ENCODE assay signal across 1 cellular context in genomic region chr10:74748632-74749031, GRCh38.
TF ChIP-seq lines count a peak whose summit lies in the region.

No MANE protein-coding gene starts in this region.

TF ChIP-seq in HepG2, 621 proteins besides CTCF, POLR2A, EP300 and RAD21:
- no peak for TF ChIP-seq ZNF646 (CRISPR knock-in tag; IDR thresholded peaks at IDR 0.05)
- TF ChIP-seq TBX2 (CRISPR knock-in tag; IDR thresholded peaks at IDR 0.05; ENCODE audit: borderline replicate concordance) = 0 out of 2 replicates have a peak, but pooled peaks have one; percentile 22
- 0 out of 2 replicates have a peak, but pooled peaks have one; percentile 26 for TF ChIP-seq UBTF (CRISPR knock-in tag; IDR thresholded peaks at IDR 0.05)
- TF ChIP-seq FOXA1 (IDR thresholded peaks at IDR 0.05) = no peak
- 0 out of 2 replicates have a peak, but pooled peaks have one; percentile 31 for TF ChIP-seq FOXA1 (CRISPR knock-in tag; IDR thresholded peaks at IDR 0.05)
- no peak for TF ChIP-seq NFE2L2 (IDR thresholded peaks at IDR 0.05; ENCODE audit: low read length)
- TF ChIP-seq SMAD9 (CRISPR knock-in tag; IDR thresholded peaks at IDR 0.05) = no peak
- no peak for TF ChIP-seq ZNF569 (CRISPR knock-in tag; IDR thresholded peaks at IDR 0.05; ENCODE audit: borderline replicate concordance)
- TF ChIP-seq NR2F1 (CRISPR knock-in tag; IDR thresholded peaks at IDR 0.05) = no peak
- no peak for TF ChIP-seq TRIM22 (IDR thresholded peaks at IDR 0.05)
- no peak for TF ChIP-seq ZNF124 (CRISPR knock-in tag; IDR thresholded peaks at IDR 0.05)
- peak; percentile 17; the same call in 1 of the 2 replicates for TF ChIP-seq ZNF292 (CRISPR knock-in tag; IDR thresholded peaks at IDR 0.05; ENCODE audit: borderline replicate concordance, low read depth)
- no peak for TF ChIP-seq ZHX2 (IDR thresholded peaks at IDR 0.05; ENCODE audit: low read depth)
- TF ChIP-seq ZHX2 (CRISPR knock-in tag; IDR thresholded peaks at IDR 0.05; ENCODE audit: borderline replicate concordance) = no peak
- no peak for TF ChIP-seq ZBTB1 (CRISPR knock-in tag; IDR thresholded peaks at IDR 0.05; ENCODE audit: borderline replicate concordance)
- no peak for TF ChIP-seq ZNF672 (CRISPR knock-in tag; IDR thresholded peaks at IDR 0.05)
- no peak for TF ChIP-seq E2F5 (CRISPR knock-in tag; conservative IDR thresholded peaks at IDR 0.05)
- peak; percentile 66 for TF ChIP-seq ZNF263 (CRISPR knock-in tag; IDR thresholded peaks at IDR 0.05)
- no peak for TF ChIP-seq HES4 (CRISPR knock-in tag; IDR thresholded peaks at IDR 0.05; ENCODE audit: borderline replicate concordance)
- TF ChIP-seq TAF1 (CRISPR knock-in tag; IDR thresholded peaks at IDR 0.05) = no peak
- peak; percentile 46 for TF ChIP-seq FOXA3 (CRISPR knock-in tag; IDR thresholded peaks at IDR 0.05)
- TF ChIP-seq ZNF143 (CRISPR knock-in tag; IDR thresholded peaks at IDR 0.05) = no peak
